In genomic region chr20:1965520-1966278, GRCh38 we compare ENCODE assay signal across 8 cellular contexts. TPM values are rescaled to one million over a fixed set of nuclear protein-coding genes. Genes with fewer than 3 reads are reported as not detected.
DNase-seq lines count a peak whose midpoint lies in the region; ATAC-seq and TF ChIP-seq lines count a peak whose summit lies in the region.

No MANE protein-coding gene starts in this region.

- H3K4me1 ChIP-seq in foreskin keratinocyte: peaks cover under 1% of the 10 kb centered on the region

- H3K27ac ChIP-seq in foreskin keratinocyte: no peak overlapping the region
- no peak overlapping the region for H3K27ac ChIP-seq in substantia nigra (ENCODE audit: low read depth, low read length, poor library complexity, severe bottlenecking)

- peak; percentile 83 for TF ChIP-seq RAD21 in Ishikawa (IDR thresholded peaks at IDR 0.05; ENCODE audit: low read depth)

- H3K27me3 ChIP-seq in foreskin keratinocyte: peaks cover 38% of the 10 kb centered on the region

- TF ChIP-seq EP300 in Ishikawa (IDR thresholded peaks at IDR 0.05; ENCODE audit: borderline replicate concordance): no peak

- peak; percentile 94 for TF ChIP-seq CTCF in foreskin keratinocyte (conservative IDR thresholded peaks at IDR 0.05)

- peak; percentile 71 for ATAC-seq in foreskin keratinocyte
- no peak for ATAC-seq in GM21619 (IDR thresholded peaks at IDR 0.05; ENCODE audit: unreplicated experiment)

- DNase-seq in GDM1 (lab: John Stamatoyannopoulos, UW) (peak; percentile 36), RPMI8226 (peak; percentile 80), foreskin keratinocyte (peak in 1 of 2 donors; percentile 39), nucleus accumbens (lab: John Stamatoyannopoulos, UW) (peak in 53 of 56 donors; percentile 14 to 91 (median 59)), substantia nigra (lab: John Stamatoyannopoulos, UW) (peak in 42 of 49 donors; percentile 8 to 87 (median 66))
- peak; percentile 43 for DNase-seq in activated effector memory CD4-positive, alpha-beta T cell treated with Interleukin-2 at 50 U/mL for 16 hours

TF ChIP-seq in Ishikawa, 13 proteins besides CTCF, POLR2A, EP300 and RAD21:
- TF ChIP-seq REST (IDR thresholded peaks at IDR 0.05; ENCODE audit: low read depth): no peak
- TF ChIP-seq TEAD4 (IDR thresholded peaks at IDR 0.05): no peak
- peak; percentile 28; the same call in 1 of the 2 replicates for TF ChIP-seq EGR1 (IDR thresholded peaks at IDR 0.05)
- TF ChIP-seq, protein P1, sequence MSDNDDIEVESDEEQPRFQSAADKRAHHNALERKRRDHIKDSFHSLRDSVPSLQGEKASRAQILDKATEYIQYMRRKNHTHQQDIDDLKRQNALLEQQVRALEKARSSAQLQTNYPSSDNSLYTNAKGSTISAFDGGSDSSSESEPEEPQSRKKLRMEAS (IDR thresholded peaks at IDR 0.05): peak; percentile 78
- no peak for TF ChIP-seq TCF12 (IDR thresholded peaks at IDR 0.05; ENCODE audit: low read depth)
- TF ChIP-seq TAF1 (IDR thresholded peaks at IDR 0.05; ENCODE audit: low read depth): no peak
- no peak for TF ChIP-seq CREB1 (IDR thresholded peaks at IDR 0.05; ENCODE audit: low read depth)
- peak; percentile 74 for TF ChIP-seq USF1 (IDR thresholded peaks at IDR 0.05)
- TF ChIP-seq ZBTB7A (IDR thresholded peaks at IDR 0.05; ENCODE audit: low read depth): no peak
- TF ChIP-seq YY1 (IDR thresholded peaks at IDR 0.05; ENCODE audit: low read depth): no peak
- TF ChIP-seq FOXM1 (IDR thresholded peaks at IDR 0.05; ENCODE audit: borderline replicate concordance, low read depth): no peak
- 0 out of 2 replicates have a peak, but pooled peaks have one; percentile 1 for TF ChIP-seq CEBPB (IDR thresholded peaks at IDR 0.05)
- TF ChIP-seq NFIC (IDR thresholded peaks at IDR 0.05): no peak

RNA-seq across cellular contexts. Expression of gene PDYN, which starts 28.2 kb away (rescaled TPM):
- not detected in 2 replicates for total RNA-seq in foreskin keratinocyte
- not detected in 2 replicates for polyA plus RNA-seq in foreskin keratinocyte
